18 cellular contexts compared by ENCODE assay signal in genomic region chr17:427891-428290, GRCh38. TPM values are rescaled to one million over a fixed set of nuclear protein-coding genes. Genes with fewer than 3 reads are reported as not detected.
A peak's percentile ranks its signal among the peaks of the same experiment; 100 is the strongest.
DNase-seq lines count a peak whose midpoint lies in the region; ATAC-seq, FAIRE-seq and TF ChIP-seq lines count a peak whose summit lies in the region.
"Had no signal": no experiment of that assay in that cellular context is flagged by ENCODE, and none has a peak within 500 bp of the region (broad histone marks: within the 10 kb centered on the region; RNA-seq: fewer than 3 reads in every experiment).

No MANE protein-coding gene starts in this region.

- TF ChIP-seq EP300 in GM12878 (IDR thresholded peaks at IDR 0.05; ENCODE audit: borderline replicate concordance in 1 of 2, control insufficient read depth in 1 of 2, low read depth in 2 of 2, low read length in 2 of 2) = no peak

- no peak for DNase-seq in activated T-cell treated with anti-CD3 and anti-CD28 coated beads, Interleukin-2, amount 50 U/mL, for 72 hours
- DNase-seq in activated T-cell treated with anti-CD3 and anti-CD28 coated beads, Interleukin-2, amount 50 U/mL, for 24 hours = no peak
- no peak for DNase-seq in GM12878 (ENCODE audit: low read depth, low spot score)
- no peak for DNase-seq in amygdala (lab: John Stamatoyannopoulos, UW)
- no peak for DNase-seq in hepatic stellate cell (ENCODE audit: low spot score)
- DNase-seq: ACHN; CD4-positive, CD25-positive, alpha-beta regulatory T cell; DMS53; GM23248; HFFc6 had no signal

- intact Hi-C loops in GM12878 (cut with micrococcal nuclease; ENCODE audit: unreplicated experiment) = no loop called here

- POLR2A ChIA-PET in GM12878 (lab: Charles Lee) = no interaction called here

- H3K4me2 ChIP-seq in GM12878 (ENCODE audit: control insufficient read depth, insufficient read depth) = no peak overlapping the region
- H3K4me2 ChIP-seq: BLaER1 treated with 17β-estradiol and CSF1 and Interleukin-3, amounts not matched to agents 10 nM and 100 nM had no signal

- no peaks in the 10 kb centered on the region for H3K79me2 ChIP-seq in GM12878 (ENCODE audit: control insufficient read depth, insufficient read depth, low read length)

- H3K4me3 ChIP-seq in HUES48 (ENCODE audit: low read depth, low read length) (peak overlapping the region; percentile 24), GM12878 (no peak overlapping the region)
- H3K4me3 ChIP-seq: GM23248, HAP-1 had no signal

- RAD21 ChIA-PET in GM12878 (lab: Charles Lee; ENCODE audit: unreplicated experiment) = interaction anchor here (0.5 kb wide), 1 partner anchor 12 kb away, joined by 3 read pairs; no protein-coding TSS in a partner anchor

- H3K27me3 ChIP-seq in HUES48 (ENCODE audit: control insufficient read depth, insufficient read depth, low read length) (no peaks in the 10 kb centered on the region), GM12878 (replicated peaks in 1 of 2; ENCODE audit: control insufficient read depth in 2 of 2, insufficient read depth in 2 of 2, low read length in 1 of 2) (no peaks in the 10 kb centered on the region)
- H3K27me3 ChIP-seq: BLaER1 treated with 17β-estradiol and CSF1 and Interleukin-3, amounts not matched to agents 10 nM and 100 nM had no signal

- H3K9me3 ChIP-seq in ES-I3 (ENCODE audit: control insufficient read depth, insufficient read depth, low read length) (peaks cover 5% of the 10 kb centered on the region; the same call in 1 of the 2 replicates), HUES48 (ENCODE audit: control insufficient read depth, insufficient read depth, low read length) (peaks cover 3% of the 10 kb centered on the region; the same call in 1 of the 2 replicates), GM12878 (replicated peaks; ENCODE audit: control insufficient read depth, insufficient read depth, low read length) (no peaks in the 10 kb centered on the region; the same call in 2 of the 3 replicates)

- no peak for TF ChIP-seq CTCF in GM12878 (IDR thresholded peaks at IDR 0.05 in 2 of 3, conservative IDR thresholded peaks at IDR 0.05 in 1 of 3; ENCODE audit: control insufficient read depth in 2 of 3, extremely low read depth in 1 of 3, insufficient read depth in 1 of 3, low read depth in 3 of 3, low read length in 3 of 3)

- no peaks in the 10 kb centered on the region for H3K27me3 Mint-ChIP-seq in activated T-cell treated with anti-CD3 and anti-CD28 coated beads, Interleukin-2, amount 50 U/mL, for 72 hours (ENCODE audit: low read depth)
- no peaks in the 10 kb centered on the region for H3K27me3 Mint-ChIP-seq in activated T-cell treated with anti-CD3 and anti-CD28 coated beads, Interleukin-2, amount 50 U/mL, for 24 hours
- H3K27me3 Mint-ChIP-seq: CD4-positive, CD25-positive, alpha-beta regulatory T cell; IgD-negative memory B cell had no signal

- H3K4me3 Mint-ChIP-seq in activated T-cell treated with anti-CD3 and anti-CD28 coated beads, Interleukin-2, amount 50 U/mL, for 72 hours = peak overlapping the region in 1 of 2 donors; percentile 24
- H3K4me3 Mint-ChIP-seq in activated T-cell treated with anti-CD3 and anti-CD28 coated beads, Interleukin-2, amount 50 U/mL, for 24 hours = no peak overlapping the region
- H3K4me3 Mint-ChIP-seq: CD4-positive, CD25-positive, alpha-beta regulatory T cell; HFFc6; IgD-negative memory B cell had no signal

- no peak for TF ChIP-seq POLR2A in GM12878 (IDR thresholded peaks at IDR 0.05; ENCODE audit: low read depth, low read length)

- no peak overlapping the region for H2AFZ ChIP-seq in GM12878 (ENCODE audit: control insufficient read depth, low read depth, low read length)
- H2AFZ ChIP-seq: GM23248 had no signal

- WGBS in GM12878 (ENCODE audit: insufficient coverage, insufficient replicate concordance, low lambda C conversion rate, missing lambda C conversion rate) = 51% methylated on average over 3 of the region's 3 CpGs

- H3K4me1 ChIP-seq in ES-I3 (ENCODE audit: insufficient read depth, low read length) (peaks cover 5% of the 10 kb centered on the region; the same call in 1 of the 2 replicates), HUES48 (ENCODE audit: control insufficient read depth, insufficient read depth, low read length) (peaks cover 6% of the 10 kb centered on the region), GM12878 (ENCODE audit: control insufficient read depth, insufficient read depth, low read length) (no peaks in the 10 kb centered on the region)
- H3K4me1 ChIP-seq: HAP-1 had no signal

- in situ Hi-C loops in GM12878 (cut with MboI) = no loop called here

- SMC1A ChIA-PET in GM12878 (lab: Charles Lee; ENCODE audit: uncharacterized antibody, unreplicated experiment) = interaction anchor here (0.8 kb wide), 1 partner anchor 11 kb away, joined by 3 read pairs; no protein-coding TSS in a partner anchor

- no peak for FAIRE-seq in GM12878 (lab: Jason Lieb, UNC)
- FAIRE-seq: GM12891 had no signal

- no TSS peak for BruUV-seq in GM12878 (replicated peaks; lab: Mats Ljungman, UMichigan)

- H3K27ac ChIP-seq in HUES48 (ENCODE audit: low read depth, low read length) (peak overlapping the region; percentile 69), GM12878 (ENCODE audit: control insufficient read depth, insufficient read depth) (no peak overlapping the region)
- H3K27ac ChIP-seq: BLaER1 treated with 17β-estradiol and CSF1 and Interleukin-3, amounts not matched to agents 10 nM and 100 nM; GM23248; HL-60 had no signal

- CTCF ChIA-PET in GM12878 (lab: Yijun Ruan, JAX) = no interaction called here

- H3K36me3 ChIP-seq in ES-I3 (ENCODE audit: insufficient read depth, low read length) (no peaks in the 10 kb centered on the region), HUES48 (ENCODE audit: control insufficient read depth, insufficient read depth, low read length) (no peaks in the 10 kb centered on the region), GM12878 (ENCODE audit: control insufficient read depth in 2 of 2, insufficient read depth in 2 of 2, low read length in 1 of 2) (no peaks in the 10 kb centered on the region)
- H3K36me3 ChIP-seq: HAP-1 had no signal

- H3K27ac Mint-ChIP-seq in activated T-cell treated with anti-CD3 and anti-CD28 coated beads, Interleukin-2, amount 50 U/mL, for 72 hours = no peak overlapping the region
- H3K27ac Mint-ChIP-seq in activated T-cell treated with anti-CD3 and anti-CD28 coated beads, Interleukin-2, amount 50 U/mL, for 24 hours = no peak overlapping the region
- H3K27ac Mint-ChIP-seq: CD4-positive, CD25-positive, alpha-beta regulatory T cell; HFFc6; IgD-negative memory B cell had no signal

- ATAC-seq in activated T-cell treated with anti-CD3 and anti-CD28 coated beads, Interleukin-2, amount 50 U/mL, for 72 hours (replicated peaks in 1 of 2) = peak; percentile 63 to 78
- ATAC-seq in GM12878 (no peak), HG03439 (IDR thresholded peaks at IDR 0.05; ENCODE audit: unreplicated experiment) (no peak)

- H3K4me1 Mint-ChIP-seq in activated T-cell treated with anti-CD3 and anti-CD28 coated beads, Interleukin-2, amount 50 U/mL, for 72 hours (ENCODE audit: low read depth) = peaks cover 20% of the 10 kb centered on the region
- H3K4me1 Mint-ChIP-seq in activated T-cell treated with anti-CD3 and anti-CD28 coated beads, Interleukin-2, amount 50 U/mL, for 24 hours (ENCODE audit: low read depth) = peaks cover 10% of the 10 kb centered on the region
- H3K4me1 Mint-ChIP-seq: CD4-positive, CD25-positive, alpha-beta regulatory T cell; IgD-negative memory B cell had no signal

- peaks cover 3 to 6% of the 10 kb centered on the region in 2 donors for H3K36me3 Mint-ChIP-seq in activated T-cell treated with anti-CD3 and anti-CD28 coated beads, Interleukin-2, amount 50 U/mL, for 72 hours (ENCODE audit: insufficient read depth in 2 of 2)
- H3K36me3 Mint-ChIP-seq in activated T-cell treated with anti-CD3 and anti-CD28 coated beads, Interleukin-2, amount 50 U/mL, for 24 hours (ENCODE audit: low read depth) = no peaks in the 10 kb centered on the region
- H3K36me3 Mint-ChIP-seq: CD4-positive, CD25-positive, alpha-beta regulatory T cell; IgD-negative memory B cell had no signal

- no peak for TF ChIP-seq RAD21 in GM12878 (IDR thresholded peaks at IDR 0.05; ENCODE audit: insufficient read depth, low read depth, low read length)

- peaks cover 0 to 1% of the 10 kb centered on the region in 2 donors for H3K9me3 Mint-ChIP-seq in activated T-cell treated with anti-CD3 and anti-CD28 coated beads, Interleukin-2, amount 50 U/mL, for 72 hours
- peaks cover 2% of the 10 kb centered on the region for H3K9me3 Mint-ChIP-seq in activated T-cell treated with anti-CD3 and anti-CD28 coated beads, Interleukin-2, amount 50 U/mL, for 24 hours

- H3K9ac ChIP-seq in ES-I3 (ENCODE audit: low read depth, low read length) (peak overlapping the region; percentile 24; the same call in 1 of the 2 replicates), HUES48 (ENCODE audit: low read depth, low read length) (peak overlapping the region; percentile 9; the same call in 1 of the 2 replicates), GM12878 (ENCODE audit: control insufficient read depth, insufficient read depth, low read length) (no peak overlapping the region)
- H3K9ac ChIP-seq: BLaER1 treated with 17β-estradiol and CSF1 and Interleukin-3, amounts not matched to agents 10 nM and 100 nM; GM23248 had no signal

- no peaks in the 10 kb centered on the region for H4K20me1 ChIP-seq in GM12878 (ENCODE audit: control insufficient read depth, insufficient read depth)
- H4K20me1 ChIP-seq: BLaER1 treated with 17β-estradiol and CSF1 and Interleukin-3, amounts not matched to agents 10 nM and 100 nM had no signal

TF ChIP-seq in GM12878, 131 proteins besides CTCF, POLR2A, EP300 and RAD21:
- TF ChIP-seq TCF12 (IDR thresholded peaks at IDR 0.05; ENCODE audit: low read depth, low read length) (0 out of 2 replicates have a peak, but pooled peaks have one; percentile 8), SRF (IDR thresholded peaks at IDR 0.05; ENCODE audit: low read depth in 2 of 2, low read length in 2 of 2) (no peak)
TF ChIP-seq in GM12878: peak in this region for 1.

RNA-seq across cellular contexts. Expression of gene RFLNB, which starts 17.8 kb away (rescaled TPM):
- total RNA-seq in activated T-cell treated with anti-CD3 and anti-CD28 coated beads, Interleukin-2, amount 50 U/mL, for 72 hours = 100 to 1,000 TPM in 1 of 2 donors, 10 to 100 TPM in 1; 89.1 to 103 TPM
- 5.5 and 5.8 TPM in 2 replicates for total RNA-seq in GM12878 (2013; cell fraction: nucleolus; rRNA removed)
- 6.1 and 6.3 TPM in 2 replicates for total RNA-seq in GM12878 (2014; rRNA removed)
- 4.2 TPM in 2 replicates for total RNA-seq in GM12878 (2014; rRNA removed; fragmentation: Illumina TruSeq; extraction: Trizol)
- 5.6 and 6.1 TPM in 2 replicates for total RNA-seq in GM12878 (2021)
- 2.7 TPM for polyA plus RNA-seq in GM12878 (2011; ENCODE audit: low read depth)
- 3.2 and 4.0 TPM in 2 replicates for polyA plus RNA-seq in GM12878 (2011; rRNA removed)
- polyA plus RNA-seq in GM12878 (2011; cell fraction: cytosol; rRNA removed) = 4.4 and 4.5 TPM in 2 replicates
- 1.9 and 2.6 TPM in 2 replicates for polyA plus RNA-seq in GM12878 (2011; cell fraction: nucleus; rRNA removed)
- polyA plus RNA-seq in GM12878 (2012) = 4.1 and 7.7 TPM in 2 replicates
- 2.0 and 2.8 TPM in 2 replicates for polyA plus RNA-seq in GM12878 (2014; fragmentation: Illumina TruSeq; extraction: Trizol)
- polyA plus RNA-seq in GM12878 (2014; fragmentation: Nextera tagmentation; extraction: Ambion mirVana) = 1 to 10 TPM; 1.4 to 1.6 TPM
- 3.6 and 3.8 TPM in 2 replicates for polyA plus RNA-seq in GM12878 (2014; rRNA removed)
- polyA plus RNA-seq in GM12878 (2016; fragmentation: Nextera tagmentation; extraction: Ambion mirVana) = 1 to 10 TPM in 1 of 2 experiments, under 1 TPM in 1; 0.76 to 2.2 TPM
- 2.2 and 4.2 TPM in 2 replicates for polyA minus RNA-seq in GM12878 (2011; rRNA and poly(A)+ RNA removed)
- 2.5 and 2.9 TPM in 2 replicates for polyA minus RNA-seq in GM12878 (2011; cell fraction: cytosol; rRNA and poly(A)+ RNA removed)
- polyA minus RNA-seq in GM12878 (2011; cell fraction: nucleus; rRNA and poly(A)+ RNA removed) = 0.48 and 0.57 TPM in 2 replicates

Comparison
In these comparisons a context has a peak if more than half of its experiments do, and no peak if none do; other contexts are left out.
1. ATAC-seq: peak in activated T-cell treated with anti-CD3 and anti-CD28 coated beads, Interleukin-2, amount 50 U/mL, for 72 hours (2 of 2); none in GM12878 (single experiment) and HG03439 (single experiment).
2. RNA of gene RFLNB, which starts 17.8 kb away (total RNA-seq): 89.1 to 103 TPM in activated T-cell treated with anti-CD3 and anti-CD28 coated beads, Interleukin-2, amount 50 U/mL, for 72 hours; 4.2 to 6.3 TPM in GM12878; every median in the first group is over 10 times any median in the second.